In the genomic region with DNA sequence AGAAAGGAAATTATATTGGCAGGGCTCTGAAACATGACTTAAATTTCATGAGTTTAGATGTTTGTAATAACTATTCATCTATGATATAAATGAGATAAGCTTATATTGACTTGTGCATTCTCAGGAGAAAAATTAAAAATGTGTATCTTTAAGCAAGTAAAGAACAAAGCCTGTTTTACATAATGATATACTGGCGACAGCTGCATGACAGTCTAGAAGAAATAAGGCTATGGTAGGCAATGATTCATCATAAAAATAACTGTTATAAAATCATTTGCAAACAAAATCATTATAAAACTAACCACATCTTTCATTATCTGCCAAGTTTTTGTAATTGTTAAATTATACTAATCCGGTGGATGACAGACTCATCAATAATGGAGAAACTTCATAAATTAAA, we compare ENCODE assay signal across 18 cellular contexts.
"Had no signal": no experiment of that assay in that cellular context is flagged by ENCODE, and none has a peak within 500 bp of the region (broad histone marks: within the 10 kb centered on the region; RNA-seq: fewer than 3 reads in every experiment).

No MANE protein-coding gene starts in this region.

- ATAC-seq: gastrocnemius medialis; left lobe of liver; mucosa of descending colon; naive thymus-derived CD4-positive, alpha-beta T cell; sciatic nerve; stimulated activated naive B cell treated with anti-CD40 and anti-IgM and Interleukin-4, amounts not matched to agents 10 μg/mL and 1 μg/mL and 100 μg/mL, for 72 hours had no signal

- H3K27ac ChIP-seq: gastrocnemius medialis, neural progenitor cell, prostate gland, right atrium auricular region, thoracic aorta, tibial nerve, upper lobe of left lung had no signal

- H2AFZ ChIP-seq: neural progenitor cell had no signal

- H3K4me2 ChIP-seq: neural progenitor cell had no signal

- H3K4me1 ChIP-seq: gastrocnemius medialis, neural progenitor cell, prostate gland, right atrium auricular region, tibial nerve, upper lobe of left lung had no signal

- H3K9me3 ChIP-seq: prostate gland had no signal

- H3K27me3 ChIP-seq: gastrocnemius medialis, neural progenitor cell, right atrium auricular region, tibial nerve, upper lobe of left lung had no signal

- DNase-seq: cortex of kidney; foreskin fibroblast; gastrocnemius medialis; head of caudate nucleus; mucosa of descending colon; naive thymus-derived CD4-positive, alpha-beta T cell; stimulated activated CD4-positive, alpha-beta T cell treated with anti-CD3 and anti-CD28 coated beads, Interleukin-15, amount 100 ng/mL, for 24 hours; stimulated activated CD4-positive, alpha-beta T cell treated with anti-CD3 and anti-CD28 coated beads, Interleukin-2, amount 100 ng/mL, for 48 hours; stimulated activated naive B cell treated with anti-CD40 and anti-IgM and Interleukin-4, amounts not matched to agents 10 μg/mL and 1 μg/mL and 100 μg/mL, for 72 hours; upper lobe of left lung had no signal

- H3K4me3 ChIP-seq: gastrocnemius medialis, lung, mucosa of descending colon, neural progenitor cell, prostate gland, right atrium auricular region, thoracic aorta, tibial nerve, upper lobe of left lung had no signal

- H3K36me3 ChIP-seq: gastrocnemius medialis, neural progenitor cell, prostate gland, right atrium auricular region, thoracic aorta, tibial nerve, upper lobe of left lung had no signal

- H3K9ac ChIP-seq: neural progenitor cell had no signal
